Comparison of ENCODE assay signal across 24 cellular contexts in the genomic region with DNA sequence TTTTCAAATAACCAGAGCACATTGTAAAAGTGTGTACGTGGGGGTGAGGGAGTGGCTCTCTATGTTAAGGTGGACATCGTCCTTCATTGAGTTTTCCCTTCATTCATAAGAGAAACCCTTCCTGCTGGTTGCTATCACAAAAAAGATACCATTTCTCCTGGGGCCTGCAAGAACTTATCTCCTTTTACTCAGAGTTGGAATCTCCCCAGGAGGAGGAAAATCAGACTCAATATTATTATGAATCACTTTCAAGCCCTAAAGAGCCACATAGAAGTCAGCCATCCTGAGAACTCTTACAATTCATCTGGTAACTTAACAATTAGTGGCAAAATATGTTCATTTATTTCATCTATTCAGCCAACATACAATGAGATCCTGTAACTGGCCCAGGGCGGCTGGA. TPM values are rescaled to one million over a fixed set of nuclear protein-coding genes. Genes with fewer than 3 reads are reported as not detected.
DNase-seq lines count a peak whose midpoint lies in the region; ATAC-seq, FAIRE-seq and TF ChIP-seq lines count a peak whose summit lies in the region.
"Had no signal": no experiment of that assay in that cellular context is flagged by ENCODE, and none has a peak within 500 bp of the region (broad histone marks: within the 10 kb centered on the region; RNA-seq: fewer than 3 reads in every experiment).

No MANE protein-coding gene starts in this region.

- H2BK5ac ChIP-seq in IMR-90 (ENCODE audit: low read depth, low read length, poor library complexity, severe bottlenecking) = no peak overlapping the region

- H3K4me2 ChIP-seq in IMR-90 (ENCODE audit: low read depth, low read length) = no peak overlapping the region
- H3K4me2 ChIP-seq: SK-N-SH had no signal

- H3K36me3 ChIP-seq in IMR-90 (ENCODE audit: control insufficient read depth, insufficient read depth, low read length) = no peaks in the 10 kb centered on the region
- H3K36me3 ChIP-seq: HAP-1 had no signal

- H2BK20ac ChIP-seq in IMR-90 (ENCODE audit: low read depth, low read length) = no peak overlapping the region

- no peak for TF ChIP-seq CTCF in IMR-90 (conservative IDR thresholded peaks at IDR 0.05; ENCODE audit: low read depth, low read length)
- no peak for TF ChIP-seq CTCF in choroid plexus epithelial cell (conservative IDR thresholded peaks at IDR 0.05; ENCODE audit: low read depth, low read length)
- no peak for TF ChIP-seq CTCF in fibroblast of the aortic adventitia (IDR thresholded peaks at IDR 0.05; ENCODE audit: insufficient read depth, low read length)
- no peak for TF ChIP-seq CTCF in type B pancreatic cell (conservative IDR thresholded peaks at IDR 0.05)

- H3K56ac ChIP-seq in IMR-90 (ENCODE audit: extremely low read depth, insufficient read depth, low read length) = no peak overlapping the region

- H3K4me1 ChIP-seq in IMR-90 (ENCODE audit: control insufficient read depth, insufficient read depth, low read length) = no peaks in the 10 kb centered on the region
- H3K4me1 ChIP-seq: HAP-1 had no signal

- no peak overlapping the region for H3K4me3 Mint-ChIP-seq in type B pancreatic cell

- no peaks in the 10 kb centered on the region for H3K9me1 ChIP-seq in IMR-90 (ENCODE audit: insufficient read depth, low read length)

- H2AFZ ChIP-seq in IMR-90 (replicated peaks; ENCODE audit: low read length, poor library complexity) = no peak overlapping the region

- H3K18ac ChIP-seq in IMR-90 (ENCODE audit: low read depth, low read length) = no peak overlapping the region

- H3K9me3 ChIP-seq in IMR-90 (ENCODE audit: control insufficient read depth, insufficient read depth, low read length) = no peaks in the 10 kb centered on the region
- H3K9me3 ChIP-seq: HAP-1, SK-N-SH had no signal

- H3K9me3 Mint-ChIP-seq in type B pancreatic cell = no peaks in the 10 kb centered on the region

- H3K4me3 ChIP-seq in IMR-90 (ENCODE audit: insufficient read depth, low read depth, low read length) = no peak overlapping the region
- H3K4me3 ChIP-seq in choroid plexus epithelial cell (ENCODE audit: low read depth, low read length) = no peak overlapping the region
- H3K4me3 ChIP-seq in fibroblast of the aortic adventitia (ENCODE audit: low read depth, low read length) = no peak overlapping the region
- H3K4me3 ChIP-seq: HAP-1 had no signal

- no peak overlapping the region for H4K8ac ChIP-seq in IMR-90 (ENCODE audit: low read depth in 2 of 2, low read length in 2 of 2)

- H4K20me1 ChIP-seq in IMR-90 (ENCODE audit: insufficient read depth, low read length) = no peaks in the 10 kb centered on the region

- no TSS peak for BruUV-seq in IMR-90 (replicated peaks; lab: Mats Ljungman, UMichigan)

- TF ChIP-seq RAD21 in IMR-90 (IDR thresholded peaks at IDR 0.05; ENCODE audit: low read length) = no peak

- no peaks in the 10 kb centered on the region for H3K36me3 Mint-ChIP-seq in type B pancreatic cell

- TF ChIP-seq POLR2A in IMR-90 (IDR thresholded peaks at IDR 0.05; ENCODE audit: low read depth, low read length) = no peak

- in situ Hi-C loops in IMR-90 (cut with MboI; ENCODE audit: low sequenced_read_pairs) = no loop called here

- H3K4ac ChIP-seq in IMR-90 (ENCODE audit: low read depth, low read length) = no peak overlapping the region

- no peak overlapping the region for H2BK120ac ChIP-seq in IMR-90 (ENCODE audit: low read depth, low read length)

- no peak overlapping the region for H2AK5ac ChIP-seq in IMR-90 (ENCODE audit: low read depth, low read length)

- no peak for FAIRE-seq in RCC 7860 (lab: Jason Lieb, UNC)
- FAIRE-seq: D721Med had no signal

- H3K79me1 ChIP-seq in IMR-90 (ENCODE audit: low read depth in 1 of 2, low read length in 2 of 2) = no peaks in the 10 kb centered on the region

- no peak overlapping the region for H2AK9ac ChIP-seq in IMR-90 (replicated peaks; ENCODE audit: low read depth, low read length, poor library complexity)

- no peaks in the 10 kb centered on the region for H3K27me3 ChIP-seq in IMR-90 (ENCODE audit: control insufficient read depth, insufficient read depth, low read length)

- no peak overlapping the region for H3K14ac ChIP-seq in IMR-90 (replicated peaks; ENCODE audit: low read depth, low read length)

- no peak overlapping the region for H3K23ac ChIP-seq in IMR-90 (ENCODE audit: low read depth, low read length)

- POLR2A ChIA-PET in IMR-90 (lab: Charles Lee; ENCODE audit: unreplicated experiment) = no interaction called here

- intact Hi-C loops in IMR-90 (cut with micrococcal nuclease) = no loop called here

- DNase-seq in IMR-90 = peak; percentile 55
- peak; percentile 42 for DNase-seq in choroid plexus epithelial cell (ENCODE audit: low read depth)
- peak; percentile 81 for DNase-seq in fibroblast of the aortic adventitia (ENCODE audit: low read depth)
- DNase-seq in type B pancreatic cell (ENCODE audit: extremely low spot score, unreplicated experiment) = no peak
- no peak for DNase-seq in RCC 7860 (ENCODE audit: low spot score)
- no peak for DNase-seq in stimulated activated CD4-positive, alpha-beta T cell treated with anti-CD3 and anti-CD28 coated beads, Interleukin-15, amount 100 ng/mL, for 24 hours
- no peak for DNase-seq in DMS114 treated with DMSO at 0.1 percent for 48 hours (lab: John Stamatoyannopoulos, UW; ENCODE audit: unreplicated experiment)
- DNase-seq: AML-193, DND-41, GDM1, MM.1S, NCI-H1092 treated with DMSO at 0.1 percent for 48 hours, NCI-H1694, NCI-H2081 treated with DMSO at 0.1 percent for 48 hours, NCI-H510A, NCI-H748 treated with DMSO at 0.1 percent for 48 hours, RPMI8226, SHP77 treated with DMSO at 0.1 percent for 48 hours, SK-N-SH had no signal

- no CpG with 5 or more reads among the region's 3 CpGs for WGBS in IMR-90 (ENCODE audit: extremely low coverage in 2 of 2, insufficient read length in 1 of 2), 2 experiments

- no peak overlapping the region for H4K91ac ChIP-seq in IMR-90 (ENCODE audit: insufficient read depth, low read depth, low read length)

- H3K27ac ChIP-seq in IMR-90 (ENCODE audit: insufficient read depth, low read length) = no peak overlapping the region
- H3K27ac ChIP-seq: C4-2B had no signal

- CTCF ChIA-PET in IMR-90 (lab: Yijun Ruan, JAX) = no interaction called here

- no peak overlapping the region for H3K9ac ChIP-seq in IMR-90 (ENCODE audit: low read depth, low read length)
- H3K9ac ChIP-seq: SK-N-SH had no signal

- H2BK15ac ChIP-seq in IMR-90 (ENCODE audit: low read depth, low read length) = no peak overlapping the region

- no peaks in the 10 kb centered on the region for H3K27me3 Mint-ChIP-seq in type B pancreatic cell

- H3K4me1 Mint-ChIP-seq in type B pancreatic cell (ENCODE audit: unreplicated experiment) = peaks cover 28% of the 10 kb centered on the region

- ATAC-seq in IMR-90 (ENCODE audit: low read depth) = no peak

- peak overlapping the region; percentile 89 for H3K27ac Mint-ChIP-seq in type B pancreatic cell

- dilution Hi-C loops in IMR-90 (cut with HindIII; ENCODE audit: low sequenced_read_pairs, unreplicated experiment) = no loop called here

- H4K5ac ChIP-seq in IMR-90 (ENCODE audit: low read depth, low read length) = no peak overlapping the region

TF ChIP-seq in IMR-90, 13 proteins besides CTCF, POLR2A, EP300 and RAD21:
- TF ChIP-seq MAFK (IDR thresholded peaks at IDR 0.05; ENCODE audit: low read depth, low read length) (no peak), SMC3 (IDR thresholded peaks at IDR 0.05; ENCODE audit: low read depth, low read length) (no peak), RCOR1 (IDR thresholded peaks at IDR 0.05; ENCODE audit: insufficient replicate concordance, low read length) (no peak), MAZ (IDR thresholded peaks at IDR 0.05; ENCODE audit: borderline replicate concordance, low read depth, low read length) (no peak), BHLHE40 (IDR thresholded peaks at IDR 0.05; ENCODE audit: low read depth, low read length) (no peak), NFE2L2 (IDR thresholded peaks at IDR 0.05; ENCODE audit: low read depth, low read length) (no peak), RFX5 (IDR thresholded peaks at IDR 0.05; ENCODE audit: low read depth, low read length) (no peak), CHD1 (IDR thresholded peaks at IDR 0.05; ENCODE audit: low read depth, low read length) (no peak), MXI1 (IDR thresholded peaks at IDR 0.05; ENCODE audit: borderline replicate concordance, low read depth, low read length) (no peak), FOS (IDR thresholded peaks at IDR 0.05; ENCODE audit: low read depth, low read length) (no peak), CEBPB (IDR thresholded peaks at IDR 0.05; ENCODE audit: low read depth, low read length) (no peak)
- TF ChIP-seq, protein P1, sequence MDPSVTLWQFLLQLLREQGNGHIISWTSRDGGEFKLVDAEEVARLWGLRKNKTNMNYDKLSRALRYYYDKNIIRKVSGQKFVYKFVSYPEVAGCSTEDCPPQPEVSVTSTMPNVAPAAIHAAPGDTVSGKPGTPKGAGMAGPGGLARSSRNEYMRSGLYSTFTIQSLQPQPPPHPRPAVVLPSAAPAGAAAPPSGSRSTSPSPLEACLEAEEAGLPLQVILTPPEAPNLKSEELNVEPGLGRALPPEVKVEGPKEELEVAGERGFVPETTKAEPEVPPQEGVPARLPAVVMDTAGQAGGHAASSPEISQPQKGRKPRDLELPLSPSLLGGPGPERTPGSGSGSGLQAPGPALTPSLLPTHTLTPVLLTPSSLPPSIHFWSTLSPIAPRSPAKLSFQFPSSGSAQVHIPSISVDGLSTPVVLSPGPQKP (IDR thresholded peaks at IDR 0.05; ENCODE audit: borderline replicate concordance, low read depth, low read length) = no peak
- TF ChIP-seq, protein P2, sequence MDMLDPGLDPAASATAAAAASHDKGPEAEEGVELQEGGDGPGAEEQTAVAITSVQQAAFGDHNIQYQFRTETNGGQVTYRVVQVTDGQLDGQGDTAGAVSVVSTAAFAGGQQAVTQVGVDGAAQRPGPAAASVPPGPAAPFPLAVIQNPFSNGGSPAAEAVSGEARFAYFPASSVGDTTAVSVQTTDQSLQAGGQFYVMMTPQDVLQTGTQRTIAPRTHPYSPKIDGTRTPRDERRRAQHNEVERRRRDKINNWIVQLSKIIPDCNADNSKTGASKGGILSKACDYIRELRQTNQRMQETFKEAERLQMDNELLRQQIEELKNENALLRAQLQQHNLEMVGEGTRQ (IDR thresholded peaks at IDR 0.05; ENCODE audit: low read depth, low read length) = no peak

RNA-seq across cellular contexts. Expression of a gene that starts 27.1 kb away (rescaled TPM):
- total RNA-seq in IMR-90 (2012; rRNA removed) = 8.3 and 11.3 TPM in 2 replicates
- polyA plus RNA-seq in IMR-90 (2012; rRNA removed) = 3.0 and 4.0 TPM in 2 replicates
- 2.6 and 2.7 TPM in 2 replicates for polyA plus RNA-seq in IMR-90 (2012; cell fraction: cytosol; rRNA removed)
- 2.5 and 8.0 TPM in 2 replicates for polyA plus RNA-seq in IMR-90 (2012; cell fraction: nucleus; rRNA removed; ENCODE audit: low replicate concordance)
- total RNA-seq in fibroblast of the aortic adventitia (ENCODE audit: low replicate concordance) = 37.2 and 118 TPM in 2 replicates
- 22.2 and 33.5 TPM in 2 replicates for total RNA-seq in type B pancreatic cell (ENCODE audit: low replicate concordance)
- total RNA-seq: OCI-LY7 had no signal

RNA-seq across cellular contexts. Expression of a gene that starts 36.2 kb away (rescaled TPM):
- total RNA-seq in IMR-90 (2012; rRNA removed) (not detected in 2 replicates), fibroblast of the aortic adventitia (ENCODE audit: low replicate concordance) (not detected in 2 replicates), type B pancreatic cell (ENCODE audit: low replicate concordance) (not detected in 2 replicates)
- polyA plus RNA-seq in IMR-90 (2012; rRNA removed) = not detected in 2 replicates
- polyA plus RNA-seq in IMR-90 (2012; cell fraction: cytosol; rRNA removed) = not detected in 2 replicates
- polyA plus RNA-seq in IMR-90 (2012; cell fraction: nucleus; rRNA removed; ENCODE audit: low replicate concordance) = not detected in 2 replicates
- total RNA-seq: LHCN-M2, OCI-LY7 had no signal
- polyA plus RNA-seq: SK-N-SH had no signal

Comparison
In these comparisons a context has a peak if more than half of its experiments do, and no peak if none do; other contexts are left out.
1. DNase-seq: peak in IMR-90 (single experiment), choroid plexus epithelial cell (single experiment) and fibroblast of the aortic adventitia (single experiment); none in type B pancreatic cell (single experiment), RCC 7860 (single experiment), stimulated activated CD4-positive, alpha-beta T cell treated with anti-CD3 and anti-CD28 coated beads, Interleukin-15, amount 100 ng/mL, for 24 hours (single experiment) and DMS114 treated with DMSO at 0.1 percent for 48 hours (single experiment).